ENCODE assay signal across 1 cellular context in the genomic region with DNA sequence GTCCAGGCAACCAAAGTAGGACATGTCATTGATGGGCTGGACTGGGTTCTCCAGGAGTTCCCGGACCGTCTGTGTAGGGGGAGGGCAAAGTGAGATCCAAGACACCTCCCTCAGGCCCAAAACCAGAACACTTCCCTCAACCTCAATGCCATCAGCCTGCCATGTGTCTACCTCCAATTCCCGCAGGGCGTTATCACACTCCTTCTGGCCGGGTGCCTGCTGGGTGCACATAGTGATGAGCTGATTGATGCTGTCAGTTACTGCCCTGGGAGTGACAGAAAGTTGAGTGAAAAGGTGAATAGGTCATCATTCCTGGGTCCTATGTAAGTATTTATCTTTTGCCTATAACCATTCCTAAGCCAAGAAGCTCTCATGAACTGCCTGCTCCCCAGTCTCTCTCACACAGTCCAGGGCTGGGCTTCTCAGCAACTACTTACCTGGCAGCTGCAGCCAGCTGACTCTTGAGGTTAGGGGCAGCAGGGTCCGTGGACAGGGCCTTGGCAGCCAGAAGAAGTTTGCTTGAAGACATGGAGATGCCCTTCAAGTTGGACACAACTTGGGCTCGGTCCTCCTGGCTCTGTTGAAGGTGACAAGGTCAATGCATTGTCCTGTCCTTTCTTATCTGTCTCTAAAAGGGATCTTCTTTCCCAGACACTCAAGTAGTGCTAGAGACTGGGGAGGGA.
TF ChIP-seq lines count a peak whose summit lies in the region.

No MANE protein-coding gene starts in this region.

TF ChIP-seq in K562, 482 proteins besides CTCF, POLR2A, EP300 and RAD21:
- TF ChIP-seq, protein P1, sequence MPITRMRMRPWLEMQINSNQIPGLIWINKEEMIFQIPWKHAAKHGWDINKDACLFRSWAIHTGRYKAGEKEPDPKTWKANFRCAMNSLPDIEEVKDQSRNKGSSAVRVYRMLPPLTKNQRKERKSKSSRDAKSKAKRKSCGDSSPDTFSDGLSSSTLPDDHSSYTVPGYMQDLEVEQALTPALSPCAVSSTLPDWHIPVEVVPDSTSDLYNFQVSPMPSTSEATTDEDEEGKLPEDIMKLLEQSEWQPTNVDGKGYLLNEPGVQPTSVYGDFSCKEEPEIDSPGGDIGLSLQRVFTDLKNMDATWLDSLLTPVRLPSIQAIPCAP (CRISPR knock-in tag; IDR thresholded peaks at IDR 0.05; ENCODE audit: borderline replicate concordance), result no peak
- no peak for TF ChIP-seq ZNF511 (CRISPR knock-in tag; IDR thresholded peaks at IDR 0.05)
- TF ChIP-seq ZNF449 (CRISPR knock-in tag; IDR thresholded peaks at IDR 0.05), result no peak
- no peak for TF ChIP-seq HMBOX1 (IDR thresholded peaks at IDR 0.05)
- no peak for TF ChIP-seq ZBTB11 (CRISPR knock-in tag; IDR thresholded peaks at IDR 0.05)
- no peak for TF ChIP-seq ZFP91 (CRISPR knock-in tag; IDR thresholded peaks at IDR 0.05)
- TF ChIP-seq, protein P2, sequence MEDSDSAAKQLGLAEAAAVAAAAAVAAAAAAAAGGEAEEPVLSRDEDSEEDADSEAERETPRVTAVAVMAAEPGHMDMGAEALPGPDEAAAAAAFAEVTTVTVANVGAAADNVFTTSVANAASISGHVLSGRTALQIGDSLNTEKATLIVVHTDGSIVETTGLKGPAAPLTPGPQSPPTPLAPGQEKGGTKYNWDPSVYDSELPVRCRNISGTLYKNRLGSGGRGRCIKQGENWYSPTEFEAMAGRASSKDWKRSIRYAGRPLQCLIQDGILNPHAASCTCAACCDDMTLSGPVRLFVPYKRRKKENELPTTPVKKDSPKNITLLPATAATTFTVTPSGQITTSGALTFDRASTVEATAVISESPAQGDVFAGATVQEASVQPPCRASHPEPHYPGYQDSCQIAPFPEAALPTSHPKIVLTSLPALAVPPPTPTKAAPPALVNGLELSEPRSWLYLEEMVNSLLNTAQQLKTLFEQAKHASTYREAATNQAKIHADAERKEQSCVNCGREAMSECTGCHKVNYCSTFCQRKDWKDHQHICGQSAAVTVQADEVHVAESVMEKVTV (CRISPR knock-in tag; IDR thresholded peaks at IDR 0.05), result no peak
- TF ChIP-seq ZNF830 (CRISPR knock-in tag; IDR thresholded peaks at IDR 0.05), result no peak
- no peak for TF ChIP-seq MEF2D (tag; conservative IDR thresholded peaks at IDR 0.05; ENCODE audit: low read depth)
- TF ChIP-seq NFIC (IDR thresholded peaks at IDR 0.05), result no peak
- no peak for TF ChIP-seq FOXO4 (CRISPR knock-in tag; IDR thresholded peaks at IDR 0.05)
- no peak for TF ChIP-seq DNMT1 (IDR thresholded peaks at IDR 0.05)
- TF ChIP-seq KAT7 (CRISPR knock-in tag; IDR thresholded peaks at IDR 0.05; ENCODE audit: borderline replicate concordance), result no peak
- TF ChIP-seq TAF7 (tag; IDR thresholded peaks at IDR 0.05), result no peak
- TF ChIP-seq PML (IDR thresholded peaks at IDR 0.05; ENCODE audit: low read length), result no peak
